Comparison of ENCODE assay signal across 8 cellular contexts in the genomic region with DNA sequence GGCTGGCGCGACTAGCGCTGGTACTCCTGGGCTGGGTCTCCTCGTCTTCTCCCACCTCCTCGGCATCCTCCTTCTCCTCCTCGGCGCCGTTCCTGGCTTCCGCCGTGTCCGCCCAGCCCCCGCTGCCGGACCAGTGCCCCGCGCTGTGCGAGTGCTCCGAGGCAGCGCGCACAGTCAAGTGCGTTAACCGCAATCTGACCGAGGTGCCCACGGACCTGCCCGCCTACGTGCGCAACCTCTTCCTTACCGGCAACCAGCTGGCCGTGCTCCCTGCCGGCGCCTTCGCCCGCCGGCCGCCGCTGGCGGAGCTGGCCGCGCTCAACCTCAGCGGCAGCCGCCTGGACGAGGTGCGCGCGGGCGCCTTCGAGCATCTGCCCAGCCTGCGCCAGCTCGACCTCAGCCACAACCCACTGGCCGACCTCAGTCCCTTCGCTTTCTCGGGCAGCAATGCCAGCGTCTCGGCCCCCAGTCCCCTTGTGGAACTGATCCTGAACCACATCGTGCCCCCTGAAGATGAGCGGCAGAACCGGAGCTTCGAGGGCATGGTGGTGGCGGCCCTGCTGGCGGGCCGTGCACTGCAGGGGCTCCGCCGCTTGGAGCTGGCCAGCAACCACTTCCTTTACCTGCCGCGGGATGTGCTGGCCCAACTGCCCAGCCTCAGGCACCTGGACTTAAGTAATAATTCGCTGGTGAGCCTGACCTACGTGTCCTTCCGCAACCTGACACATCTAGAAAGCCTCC. TPM values are rescaled to one million over a fixed set of nuclear protein-coding genes. Genes with fewer than 3 reads are reported as not detected.
A peak's percentile ranks its signal among the peaks of the same experiment; 100 is the strongest.
DNase-seq lines count a peak whose midpoint lies in the region; ATAC-seq and TF ChIP-seq lines count a peak whose summit lies in the region.

No MANE protein-coding gene starts in this region.

- TF ChIP-seq CTCF in Caco-2 (IDR thresholded peaks at IDR 0.05; ENCODE audit: insufficient read depth in 1 of 2, low read depth in 1 of 2, low read length in 1 of 2, severe bottlenecking in 1 of 2, unreplicated experiment in 1 of 2) (no peak), RWPE1 (conservative IDR thresholded peaks at IDR 0.05; ENCODE audit: low read depth) (peak; percentile 32; the same call in 1 of the 2 replicates), mesothelial cell of epicardium (IDR thresholded peaks at IDR 0.05; ENCODE audit: unreplicated experiment) (no peak), uterus (IDR thresholded peaks at IDR 0.05) (no peak)

- no peak for ATAC-seq in HG03196 (IDR thresholded peaks at IDR 0.05; ENCODE audit: unreplicated experiment)

- peak overlapping the region; percentile 90 for H3K4me2 ChIP-seq in GM23248 (ENCODE audit: unreplicated experiment)

- TF ChIP-seq POLR2A in uterus (IDR thresholded peaks at IDR 0.05): no peak

- peaks cover 12% of the 10 kb centered on the region; the same call in 1 of the 2 replicates for H4K20me1 ChIP-seq in GM23248 (ENCODE audit: insufficient read depth)

- intact Hi-C loops in Caco-2 (cut with micrococcal nuclease; ENCODE audit: unreplicated experiment) (loop anchor here (10.0 kb wide), 1 partner anchor 250 kb away; no protein-coding TSS in a partner anchor), uterus (cut with DNase I; ENCODE audit: low total_unique reads) (no loop called here)

- in situ Hi-C loops in GM23248 (cut with MboI): loop anchor here (25.0 kb wide), 1 partner anchor 697 kb away; a partner anchor contains a TSS

- H3F3A ChIP-seq in GM23248 (ENCODE audit: insufficient read depth): peaks cover 63% of the 10 kb centered on the region

- peak in 1 of 2 experiments; percentile 27 for DNase-seq in Caco-2
- peak; percentile 68 for DNase-seq in GM23248
- DNase-seq in RWPE1 (ENCODE audit: low spot score): peak; percentile 34
- peak; percentile 25 to 58 for DNase-seq in mesothelial cell of epicardium (ENCODE audit: low spot score in 2 of 2, unreplicated experiment in 2 of 2)
- peak; percentile 15 to 29 for DNase-seq in uterus
- DNase-seq in midbrain (lab: John Stamatoyannopoulos, UW): no peak

- CTCF ChIA-PET in Caco-2 (lab: Charles Lee) (interaction anchor here (1.2 kb wide), 1 partner anchor 32 kb away, joined by 3 read pairs; no protein-coding TSS in a partner anchor), RWPE1 (lab: Yijun Ruan, JAX) (interaction anchor here (0.7 to 1.2 kb wide), 3 partner anchors 32 to 103 kb away, joined by 3 to 6 read pairs (median 3); no protein-coding TSS in a partner anchor)

- 6 to 8% methylated on average over 62 to 64 of the region's 67 CpGs for WGBS in GM23248 (ENCODE audit: low coverage in 1 of 2, low lambda C conversion rate in 2 of 2, missing lambda C conversion rate in 2 of 2), 2 experiments

- H3K4me3 ChIP-seq in Caco-2 (ENCODE audit: low read depth, low read length) (peak overlapping the region; percentile 62), GM23248 (peak overlapping the region; percentile 99), endocrine pancreas (ENCODE audit: control insufficient read depth, insufficient read depth, low read length) (no peak overlapping the region), uterus (peak overlapping the region; percentile 64 to 66)

- peaks cover 6% of the 10 kb centered on the region for H3K36me3 Mint-ChIP-seq in Caco-2 (ENCODE audit: insufficient read depth, unreplicated experiment)
- peaks cover 2% of the 10 kb centered on the region for H3K36me3 Mint-ChIP-seq in mesothelial cell of epicardium

- H3K9me2 ChIP-seq in GM23248 (ENCODE audit: insufficient read depth): no peaks in the 10 kb centered on the region

- H3K27me3 Mint-ChIP-seq in Caco-2 (ENCODE audit: insufficient read depth, unreplicated experiment) (peaks cover 21% of the 10 kb centered on the region), mesothelial cell of epicardium (ENCODE audit: low read depth) (peaks cover 18% of the 10 kb centered on the region)

- peak overlapping the region; percentile 89 for H3K9ac ChIP-seq in GM23248
- H3K9ac ChIP-seq in endocrine pancreas (ENCODE audit: control insufficient read depth, insufficient read depth, low read length): peak overlapping the region; percentile 24

- peaks cover 8% of the 10 kb centered on the region for H3K4me1 Mint-ChIP-seq in Caco-2 (ENCODE audit: low read depth, unreplicated experiment)
- H3K4me1 Mint-ChIP-seq in mesothelial cell of epicardium: peaks cover 53% of the 10 kb centered on the region

- H3K27ac Mint-ChIP-seq in Caco-2 (ENCODE audit: unreplicated experiment): no peak overlapping the region
- peak overlapping the region; percentile 82 for H3K27ac Mint-ChIP-seq in mesothelial cell of epicardium

- no peaks in the 10 kb centered on the region for H3K36me3 ChIP-seq in Caco-2 (ENCODE audit: control insufficient read depth, insufficient read depth, low read length)
- H3K36me3 ChIP-seq in GM23248 (ENCODE audit: low read depth): peaks cover 11% of the 10 kb centered on the region; the same call in 1 of the 2 replicates
- no peaks in the 10 kb centered on the region for H3K36me3 ChIP-seq in endocrine pancreas (ENCODE audit: control insufficient read depth, insufficient read depth, low read length)
- no peaks in the 10 kb centered on the region for H3K36me3 ChIP-seq in uterus

- H3K27me3 ChIP-seq in Caco-2 (replicated peaks; ENCODE audit: control insufficient read depth, insufficient read depth, low read length) (no peaks in the 10 kb centered on the region; the same call in 1 of the 2 replicates), GM23248 (replicated peaks; ENCODE audit: insufficient read depth) (no peaks in the 10 kb centered on the region), endocrine pancreas (ENCODE audit: control insufficient read depth, insufficient read depth, low read length) (peaks cover 3% of the 10 kb centered on the region), uterus (no peaks in the 10 kb centered on the region)

- no peaks in the 10 kb centered on the region for H3K9me3 Mint-ChIP-seq in Caco-2 (ENCODE audit: unreplicated experiment)
- no peaks in the 10 kb centered on the region for H3K9me3 Mint-ChIP-seq in mesothelial cell of epicardium

- POLR2A ChIA-PET in Caco-2 (lab: Charles Lee): no interaction called here
- POLR2A ChIA-PET in RWPE1 (lab: Yijun Ruan, JAX; ENCODE audit: low non-redundant PET): interaction anchor here (0.9 kb wide), 1 partner anchor 34 kb away, joined by 3 read pairs; no protein-coding TSS in a partner anchor

- peaks cover 61% of the 10 kb centered on the region for H3K79me2 ChIP-seq in GM23248 (ENCODE audit: insufficient read depth)

- H3K27ac ChIP-seq in GM23248 (peak overlapping the region; percentile 92), RWPE1 (peak overlapping the region; percentile 98), uterus (peak overlapping the region; percentile 79 to 83)

- H3K4me3 Mint-ChIP-seq in Caco-2 (ENCODE audit: unreplicated experiment): peak overlapping the region; percentile 85
- H3K4me3 Mint-ChIP-seq in mesothelial cell of epicardium: peak overlapping the region; percentile 85

- H2AFZ ChIP-seq in GM23248: peak overlapping the region; percentile 78

- H3K9me3 ChIP-seq in Caco-2: no peaks in the 10 kb centered on the region
- no peaks in the 10 kb centered on the region for H3K9me3 ChIP-seq in GM23248 (ENCODE audit: low read depth)
- H3K9me3 ChIP-seq in endocrine pancreas (ENCODE audit: control insufficient read depth, low read length): no peaks in the 10 kb centered on the region
- no peaks in the 10 kb centered on the region for H3K9me3 ChIP-seq in uterus

- no TSS peak for BruUV-seq in Caco-2 (replicated peaks; lab: Mats Ljungman, UMichigan)

- no peaks in the 10 kb centered on the region; the same call in 1 of the 2 replicates for H3K4me1 ChIP-seq in Caco-2
- peaks cover 61% of the 10 kb centered on the region for H3K4me1 ChIP-seq in GM23248 (ENCODE audit: insufficient read depth)
- H3K4me1 ChIP-seq in endocrine pancreas (ENCODE audit: control insufficient read depth, insufficient read depth, low read length): no peaks in the 10 kb centered on the region
- H3K4me1 ChIP-seq in uterus: peaks cover 0 to 5% of the 10 kb centered on the region in 2 donors

RNA-seq across cellular contexts. Expression of a gene that starts 1.6 kb away (rescaled TPM):
- 4.0 and 4.3 TPM in 2 replicates for total RNA-seq in Caco-2 (2022)
- 153 and 174 TPM in 2 replicates for total RNA-seq in GM23248 (2014; rRNA removed; shearing (Covaris generic))
- polyA plus RNA-seq in GM23248 (2016; fragmentation: Nextera tagmentation; extraction: Ambion mirVana): 125 and 127 TPM in 2 replicates
- total RNA-seq in mesothelial cell of epicardium: 35.2 to 38.2 TPM (median 37.5 TPM) in 3 replicates
- 10 to 100 TPM; 11.5 to 37.5 (median 29.6) TPM for total RNA-seq in uterus
